ENCODE assay signal across 20 cellular contexts in the genomic region with DNA sequence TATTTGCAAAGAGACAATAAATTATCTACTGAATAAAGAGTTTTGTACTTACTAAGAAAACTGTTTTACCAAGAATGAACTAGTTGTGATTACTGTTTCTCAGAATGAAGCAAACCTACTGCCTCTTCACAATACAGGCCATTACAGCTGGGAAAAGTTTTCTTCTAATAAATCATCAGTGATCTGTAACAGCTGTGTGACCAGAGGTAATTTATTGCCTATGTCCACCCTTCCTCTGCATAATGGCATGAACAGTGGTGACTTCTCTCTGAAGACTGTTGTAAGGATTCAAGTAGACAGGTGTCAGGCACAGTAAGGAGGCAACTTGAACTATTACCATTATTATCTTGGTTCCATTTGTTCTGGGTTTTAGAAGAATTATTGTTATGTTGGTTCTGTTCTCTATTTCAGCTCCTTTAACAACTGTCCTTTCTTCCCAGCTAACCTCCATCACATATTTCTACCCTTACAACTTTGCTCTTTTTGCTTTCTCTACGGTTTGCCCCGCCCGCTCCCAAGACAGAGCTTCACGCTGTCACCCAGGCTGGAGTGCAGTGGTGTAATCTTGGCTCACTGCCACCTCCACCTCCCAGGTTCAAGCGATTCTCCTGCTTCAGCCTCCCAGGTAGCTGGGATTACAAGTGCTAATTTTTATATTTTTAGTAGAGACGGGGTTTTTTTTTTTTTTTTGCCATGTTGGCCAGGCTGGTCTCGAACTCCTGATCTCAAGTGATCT. TPM values are rescaled to one million over a fixed set of nuclear protein-coding genes. Genes with fewer than 3 reads are reported as not detected.
DNase-seq lines count a peak whose midpoint lies in the region; ATAC-seq, FAIRE-seq and TF ChIP-seq lines count a peak whose summit lies in the region.
"Had no signal": no experiment of that assay in that cellular context is flagged by ENCODE, and none has a peak within 500 bp of the region (broad histone marks: within the 10 kb centered on the region; RNA-seq: fewer than 3 reads in every experiment).

No MANE protein-coding gene starts in this region.

- no peak for TF ChIP-seq POLR2A in erythroblast (IDR thresholded peaks at IDR 0.05; ENCODE audit: low read length)

- H3K4me1 Mint-ChIP-seq in T-helper 17 cell (peaks cover 9% of the 10 kb centered on the region), glutamatergic neuron (ENCODE audit: low read depth, unreplicated experiment) (no peaks in the 10 kb centered on the region)

- no peak for ATAC-seq in T-helper 17 cell
- ATAC-seq: PC-3, SK-N-SH treated with all-trans-retinoic acid at 6 μM for 48 hours had no signal

- no peak overlapping the region for H3K4me3 ChIP-seq in small intestine (ENCODE audit: low read depth in 1 of 2, low read length in 2 of 2)
- H3K4me3 ChIP-seq: BLaER1 treated with 17β-estradiol and CSF1 and Interleukin-3, amounts not matched to agents 10 nM and 100 nM had no signal

- no peak for DNase-seq in HEK293T (ENCODE audit: extremely low spot score)
- DNase-seq in T-helper 17 cell: no peak
- DNase-seq in left kidney (ENCODE audit: low read depth, low spot score): peak; percentile 65
- DNase-seq in small intestine: peak; percentile 35
- no peak for DNase-seq in activated gamma-delta T cell treated with Interleukin-2 at 50 U/mL for 16 hours
- no peak for DNase-seq in glutamatergic neuron
- no peak for DNase-seq in erythroblast (lab: John Stamatoyannopoulos, UW)
- DNase-seq: DMS79 treated with DMSO at 0.1 percent for 48 hours, Karpas-422, MM.1S, NCI-H1092, NCI-H2227 treated with DMSO at 0.1 percent for 48 hours, NCI-H510A treated with DMSO at 0.1 percent for 48 hours, PC-3, RPMI8226, SHP77 treated with DMSO at 0.1 percent for 48 hours had no signal

- no peaks in the 10 kb centered on the region for H3K27me3 ChIP-seq in small intestine (ENCODE audit: control insufficient read depth in 2 of 2, insufficient read depth in 2 of 2, low read length in 2 of 2)
- H3K27me3 ChIP-seq: BLaER1 treated with 17β-estradiol and CSF1 and Interleukin-3, amounts not matched to agents 10 nM and 100 nM had no signal

- H3K4me3 Mint-ChIP-seq in T-helper 17 cell (no peak overlapping the region), glutamatergic neuron (ENCODE audit: unreplicated experiment) (no peak overlapping the region)

- H3K36me3 Mint-ChIP-seq in T-helper 17 cell (ENCODE audit: low read depth) (no peaks in the 10 kb centered on the region), glutamatergic neuron (ENCODE audit: unreplicated experiment) (no peaks in the 10 kb centered on the region)

- CTCF ChIA-PET in HEK293T (lab: Yijun Ruan, JAX): no interaction called here

- WGBS in small intestine, 3 donors: 53 to 72% (median 68%) methylated on average over 7 of the region's 7 CpGs

- H3K27ac ChIP-seq in small intestine (ENCODE audit: low read depth in 1 of 2, low read length in 1 of 2): no peak overlapping the region
- H3K27ac ChIP-seq: BLaER1 treated with 17β-estradiol and CSF1 and Interleukin-3, amounts not matched to agents 10 nM and 100 nM; HL-60 had no signal

- H3K9me3 Mint-ChIP-seq in glutamatergic neuron (ENCODE audit: unreplicated experiment): peaks cover 2% of the 10 kb centered on the region

- no peaks in the 10 kb centered on the region for H3K36me3 ChIP-seq in small intestine (ENCODE audit: control insufficient read depth in 2 of 2, insufficient read depth in 2 of 2, low read length in 2 of 2)

- FAIRE-seq in small intestine (lab: Jason Lieb, UNC): no peak
- FAIRE-seq: H54 had no signal

- POLR2A ChIA-PET in HEK293T (lab: Yijun Ruan, JAX): no interaction called here

- no peaks in the 10 kb centered on the region for H3K4me1 ChIP-seq in small intestine (ENCODE audit: control insufficient read depth in 2 of 2, insufficient read depth in 1 of 2, low read depth in 1 of 2, low read length in 1 of 2)
- H3K4me1 ChIP-seq: BLaER1 treated with 17β-estradiol and CSF1 and Interleukin-3, amounts not matched to agents 10 nM and 100 nM had no signal

- H3K27ac Mint-ChIP-seq in T-helper 17 cell (peak overlapping the region; percentile 2), glutamatergic neuron (ENCODE audit: unreplicated experiment) (no peak overlapping the region)

- no peak for TF ChIP-seq CTCF in glutamatergic neuron (IDR thresholded peaks at IDR 0.05; ENCODE audit: partially characterized antibody, unreplicated experiment)

- H3K9me3 ChIP-seq in T-helper 17 cell (ENCODE audit: control insufficient read depth, low read length, poor library complexity, severe bottlenecking) (no peaks in the 10 kb centered on the region), small intestine (ENCODE audit: control insufficient read depth, low read depth) (no peaks in the 10 kb centered on the region)
- H3K9me3 ChIP-seq: BLaER1 treated with 17β-estradiol and CSF1 and Interleukin-3, amounts not matched to agents 10 nM and 100 nM had no signal

- H3K27me3 Mint-ChIP-seq in T-helper 17 cell (no peaks in the 10 kb centered on the region), glutamatergic neuron (ENCODE audit: unreplicated experiment) (no peaks in the 10 kb centered on the region)

TF ChIP-seq in HEK293T, 16 proteins besides CTCF, POLR2A, EP300 and RAD21:
- TF ChIP-seq, protein P1, sequence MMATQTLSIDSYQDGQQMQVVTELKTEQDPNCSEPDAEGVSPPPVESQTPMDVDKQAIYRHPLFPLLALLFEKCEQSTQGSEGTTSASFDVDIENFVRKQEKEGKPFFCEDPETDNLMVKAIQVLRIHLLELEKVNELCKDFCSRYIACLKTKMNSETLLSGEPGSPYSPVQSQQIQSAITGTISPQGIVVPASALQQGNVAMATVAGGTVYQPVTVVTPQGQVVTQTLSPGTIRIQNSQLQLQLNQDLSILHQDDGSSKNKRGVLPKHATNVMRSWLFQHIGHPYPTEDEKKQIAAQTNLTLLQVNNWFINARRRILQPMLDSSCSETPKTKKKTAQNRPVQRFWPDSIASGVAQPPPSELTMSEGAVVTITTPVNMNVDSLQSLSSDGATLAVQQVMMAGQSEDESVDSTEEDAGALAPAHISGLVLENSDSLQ (IDR thresholded peaks at IDR 0.05): peak; percentile 75
- TF ChIP-seq CTBP1 (IDR thresholded peaks at IDR 0.05; ENCODE audit: borderline replicate concordance): no peak

RNA-seq across cellular contexts. Expression of a gene that starts 51.5 kb away (rescaled TPM):
- total RNA-seq in T-helper 17 cell (10 to 100 TPM; 30.8 to 40.4 TPM), glutamatergic neuron (ENCODE audit: unreplicated experiment) (55.5 TPM)
- 10 to 100 TPM in 2 of 3 donors, 1 to 10 TPM in 1; 8.9 to 20.0 (median 11.0) TPM for polyA plus RNA-seq in small intestine

Comparison
In these comparisons a context has a peak if more than half of its experiments do, and no peak if none do; other contexts are left out.
1. DNase-seq: peak in left kidney (single experiment) and small intestine (single experiment); none in HEK293T (single experiment), T-helper 17 cell (0 of 3), activated gamma-delta T cell treated with Interleukin-2 at 50 U/mL for 16 hours (single experiment), glutamatergic neuron (single experiment) and erythroblast (0 of 2).